13 cellular contexts compared by ENCODE assay signal in the genomic region with DNA sequence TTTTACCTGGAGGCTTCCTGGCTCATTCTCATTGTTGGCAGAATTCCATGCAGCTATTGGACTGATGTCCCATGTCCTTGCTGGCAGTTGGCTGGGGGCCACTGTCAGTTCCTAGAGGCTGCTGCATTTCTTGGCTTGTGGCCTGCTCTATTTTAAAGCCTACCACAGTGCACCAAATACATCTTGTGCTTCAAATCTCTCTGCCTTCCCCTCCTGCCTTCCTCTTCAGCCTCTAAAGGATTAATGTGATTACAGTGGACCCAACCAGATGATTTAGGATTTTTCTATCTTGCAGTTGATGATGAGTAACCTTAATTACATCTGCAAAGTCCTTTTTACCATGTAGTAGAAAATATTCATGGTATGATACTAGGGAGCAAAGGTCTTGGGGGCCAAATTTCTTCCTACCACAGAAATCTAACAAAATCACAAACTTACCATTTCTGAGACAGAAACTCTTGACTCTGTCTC.
DNase-seq lines count a peak whose midpoint lies in the region; TF ChIP-seq lines count a peak whose summit lies in the region.
"Had no signal": no experiment of that assay in that cellular context is flagged by ENCODE, and none has a peak within 500 bp of the region (broad histone marks: within the 10 kb centered on the region; RNA-seq: fewer than 3 reads in every experiment).

No MANE protein-coding gene starts in this region.

- CTCF ChIA-PET in CD8-positive, alpha-beta memory T cell (lab: Charles Lee), result no interaction called here

- H3K4me3 Mint-ChIP-seq in neural crest cell, result no peak overlapping the region
- H3K4me3 Mint-ChIP-seq in chondrocyte (ENCODE audit: unreplicated experiment), result no peak overlapping the region
- H3K4me3 Mint-ChIP-seq in CD8-positive, alpha-beta memory T cell, result no peak overlapping the region

- TF ChIP-seq CTCF in breast epithelium (IDR thresholded peaks at IDR 0.05) (no peak), neural crest cell (conservative IDR thresholded peaks at IDR 0.05) (no peak), chondrocyte (IDR thresholded peaks at IDR 0.05) (no peak)

- no peaks in the 10 kb centered on the region for H3K4me1 ChIP-seq in breast epithelium
- no peaks in the 10 kb centered on the region for H3K4me1 ChIP-seq in CD8-positive, alpha-beta memory T cell (ENCODE audit: insufficient read depth, low read length)
- H3K4me1 ChIP-seq: prostate gland had no signal

- no peak for TF ChIP-seq POLR2A in breast epithelium (IDR thresholded peaks at IDR 0.05)

- H3K27me3 Mint-ChIP-seq in neural crest cell (ENCODE audit: low read depth) (no peaks in the 10 kb centered on the region), chondrocyte (ENCODE audit: low read depth) (no peaks in the 10 kb centered on the region)
- no peaks in the 10 kb centered on the region for H3K27me3 Mint-ChIP-seq in CD8-positive, alpha-beta memory T cell

- intact Hi-C loops in breast epithelium (cut with DNase I; ENCODE audit: low total_unique reads), result no loop called here

- no peaks in the 10 kb centered on the region for H3K36me3 ChIP-seq in breast epithelium
- no peaks in the 10 kb centered on the region for H3K36me3 ChIP-seq in CD8-positive, alpha-beta memory T cell (ENCODE audit: insufficient read depth, low read length)
- H3K36me3 ChIP-seq: prostate gland had no signal

- H3K9me3 ChIP-seq in breast epithelium, result no peaks in the 10 kb centered on the region
- no peaks in the 10 kb centered on the region for H3K9me3 ChIP-seq in CD8-positive, alpha-beta memory T cell (ENCODE audit: low read length)
- H3K9me3 ChIP-seq: left lung, prostate gland had no signal

- POLR2A ChIA-PET in CD8-positive, alpha-beta memory T cell (lab: Charles Lee), result no interaction called here

- H3K27ac Mint-ChIP-seq in neural crest cell (ENCODE audit: unreplicated experiment) (peak overlapping the region; percentile 28), chondrocyte (ENCODE audit: unreplicated experiment) (no peak overlapping the region)
- H3K27ac Mint-ChIP-seq in CD8-positive, alpha-beta memory T cell, result peak overlapping the region in 1 of 8 donors; percentile 61

- H3K36me3 Mint-ChIP-seq in neural crest cell (ENCODE audit: low read depth), result peaks cover 12% of the 10 kb centered on the region
- peaks cover 10% of the 10 kb centered on the region for H3K36me3 Mint-ChIP-seq in chondrocyte (ENCODE audit: low read depth)
- peaks cover 16 to 58% (median 16%) of the 10 kb centered on the region in 3 donors for H3K36me3 Mint-ChIP-seq in CD8-positive, alpha-beta memory T cell

- H3K27me3 ChIP-seq in breast epithelium, result no peaks in the 10 kb centered on the region
- no peaks in the 10 kb centered on the region for H3K27me3 ChIP-seq in CD8-positive, alpha-beta memory T cell (ENCODE audit: insufficient read depth, low read length, poor library complexity, severe bottlenecking)
- H3K27me3 ChIP-seq: left lung had no signal

- H3K27ac ChIP-seq in breast epithelium, result no peak overlapping the region
- H3K27ac ChIP-seq in CD8-positive, alpha-beta memory T cell (ENCODE audit: low read depth, low read length), result no peak overlapping the region
- H3K27ac ChIP-seq: prostate gland had no signal

- H3K4me1 Mint-ChIP-seq in neural crest cell (no peaks in the 10 kb centered on the region), chondrocyte (ENCODE audit: low read depth) (peaks cover 15% of the 10 kb centered on the region)
- H3K4me1 Mint-ChIP-seq in CD8-positive, alpha-beta memory T cell, result peaks cover 0 to 6% (median 6%) of the 10 kb centered on the region in 3 donors

- H3K4me3 ChIP-seq in breast epithelium, result no peak overlapping the region
- H3K4me3 ChIP-seq in CD8-positive, alpha-beta memory T cell (ENCODE audit: low read length), result no peak overlapping the region
- H3K4me3 ChIP-seq: left lung, prostate gland had no signal

- DNase-seq in EH (ENCODE audit: low read depth) (peak; percentile 91), NCI-H1105 treated with DMSO at 0.1 percent for 48 hours (lab: John Stamatoyannopoulos, UW) (peak; percentile 89), breast epithelium (ENCODE audit: low spot score in 2 of 2) (peak; percentile 21 to 55), neural crest cell (ENCODE audit: low read depth, low spot score) (no peak), kidney glomerular epithelial cell (lab: John Stamatoyannopoulos, UW) (no peak), NCI-H1930 (lab: John Stamatoyannopoulos, UW) (no peak), chondrocyte (ENCODE audit: low spot score) (no peak)
- DNase-seq in CD8-positive, alpha-beta memory T cell, result no peak
- DNase-seq: effector CD4-positive, alpha-beta T cell; stimulated activated CD4-positive, alpha-beta T cell treated with anti-CD3 and anti-CD28 coated beads, Interleukin-4, amount 100 ng/mL, for 24 hours; T1000 had no signal

- H3K9me3 Mint-ChIP-seq in neural crest cell, result no peaks in the 10 kb centered on the region
- H3K9me3 Mint-ChIP-seq in chondrocyte (ENCODE audit: low read depth), result no peaks in the 10 kb centered on the region
- no peaks in the 10 kb centered on the region for H3K9me3 Mint-ChIP-seq in CD8-positive, alpha-beta memory T cell

Comparison
In these comparisons a context has a peak if more than half of its experiments do, and no peak if none do; other contexts are left out.
1. DNase-seq: peak in EH (single experiment), NCI-H1105 treated with DMSO at 0.1 percent for 48 hours (single experiment) and breast epithelium (2 of 2); none in neural crest cell (single experiment), kidney glomerular epithelial cell (single experiment), NCI-H1930 (0 of 2), chondrocyte (single experiment) and CD8-positive, alpha-beta memory T cell (0 of 5).